14 cellular contexts compared by ENCODE assay signal in genomic region chr1:196466656-196467055, GRCh38.
A peak's percentile ranks its signal among the peaks of the same experiment; 100 is the strongest.
DNase-seq lines count a peak whose midpoint lies in the region; FAIRE-seq and TF ChIP-seq lines count a peak whose summit lies in the region.
"Had no signal": no experiment of that assay in that cellular context is flagged by ENCODE, and none has a peak within 500 bp of the region (broad histone marks: within the 10 kb centered on the region; RNA-seq: fewer than 3 reads in every experiment).

No MANE protein-coding gene starts in this region.

- no peaks in the 10 kb centered on the region for H3K9me3 ChIP-seq in SU-DHL-6 (ENCODE audit: insufficient read depth, low read length)
- H3K9me3 ChIP-seq: Caco-2, sigmoid colon, thoracic aorta had no signal

- no peak overlapping the region for H3K9ac ChIP-seq in SU-DHL-6 (ENCODE audit: low read length)

- H3K36me3 ChIP-seq in SU-DHL-6 (ENCODE audit: low read length): no peaks in the 10 kb centered on the region
- H3K36me3 ChIP-seq: sigmoid colon, thoracic aorta had no signal

- no peak overlapping the region for H3K27ac ChIP-seq in SU-DHL-6 (ENCODE audit: low read depth, low read length)
- H3K27ac ChIP-seq: sigmoid colon, thoracic aorta had no signal

- H3K4me2 ChIP-seq in SU-DHL-6 (ENCODE audit: low read depth, low read length, poor library complexity, severe bottlenecking): no peak overlapping the region

- FAIRE-seq in urothelium cell line (lab: Jason Lieb, UNC): no peak

- H3F3A ChIP-seq in SU-DHL-6 (ENCODE audit: insufficient read depth): no peaks in the 10 kb centered on the region

- no peaks in the 10 kb centered on the region for H4K20me1 ChIP-seq in SU-DHL-6 (ENCODE audit: low read depth, low read length)

- H3K27me3 ChIP-seq in SU-DHL-6 (ENCODE audit: low read length): no peaks in the 10 kb centered on the region
- H3K27me3 ChIP-seq: sigmoid colon had no signal

- no peak overlapping the region for H3K4me3 ChIP-seq in SU-DHL-6 (ENCODE audit: insufficient read depth, low read length, poor library complexity, severe bottlenecking)
- H3K4me3 ChIP-seq in fibroblast of pulmonary artery (replicated peaks; ENCODE audit: low read depth, low read length): no peak overlapping the region
- H3K4me3 ChIP-seq: sigmoid colon, thoracic aorta had no signal

- DNase-seq in HCEC 1CT (peak; percentile 88), fibroblast of pulmonary artery (ENCODE audit: low read depth) (peak; percentile 36), urothelium cell line (ENCODE audit: low spot score) (peak; percentile 41), nucleus accumbens (lab: John Stamatoyannopoulos, UW) (no peak), NCI-H146 (lab: John Stamatoyannopoulos, UW) (no peak)
- no peak for DNase-seq in activated effector memory CD4-positive, alpha-beta T cell treated with anti-CD3 and anti-CD28 coated beads, Interleukin-2, amount 50 U/mL, for 16 hours
- DNase-seq: activated naive CD4-positive, alpha-beta T cell; Caco-2; islet precursor cell; naive thymus-derived CD4-positive, alpha-beta T cell; NCI-H446 treated with DMSO at 0.1 percent for 48 hours; sigmoid colon had no signal

- peak overlapping the region; percentile 31 for H2AFZ ChIP-seq in SU-DHL-6 (ENCODE audit: low read depth, low read length, severe bottlenecking)

- no peaks in the 10 kb centered on the region for H3K9me2 ChIP-seq in SU-DHL-6 (replicated peaks; ENCODE audit: insufficient read depth, low read length)

- TF ChIP-seq CTCF in SU-DHL-6 (IDR thresholded peaks at IDR 0.05; ENCODE audit: insufficient read depth, low read length, poor library complexity, severe bottlenecking) (no peak), fibroblast of pulmonary artery (IDR thresholded peaks at IDR 0.05; ENCODE audit: low read length, missing control alignments) (no peak)

- no peaks in the 10 kb centered on the region for H3K79me2 ChIP-seq in SU-DHL-6 (ENCODE audit: insufficient read depth, low read length)

Comparison
In these comparisons a context has a peak if more than half of its experiments do, and no peak if none do; other contexts are left out.
1. DNase-seq: peak in HCEC 1CT (single experiment), fibroblast of pulmonary artery (single experiment) and urothelium cell line (single experiment); none in nucleus accumbens (0 of 56), NCI-H146 (single experiment) and activated effector memory CD4-positive, alpha-beta T cell treated with anti-CD3 and anti-CD28 coated beads, Interleukin-2, amount 50 U/mL, for 16 hours (single experiment).